In genomic region chr11:35946766-35947165, GRCh38 we compare ENCODE assay signal across 16 cellular contexts.
"Had no signal": no experiment of that assay in that cellular context is flagged by ENCODE, and none has a peak within 500 bp of the region (broad histone marks: within the 10 kb centered on the region; RNA-seq: fewer than 3 reads in every experiment).

No MANE protein-coding gene starts in this region.

- H3K4me1 Mint-ChIP-seq: activated T-helper 17 cell treated with anti-CD3 and anti-CD28 coated beads, Interleukin-2, amount 50 U/mL, for 72 hours had no signal

- H3K27me3 ChIP-seq: gastrocnemius medialis, suprapubic skin, upper lobe of left lung had no signal

- H3K36me3 ChIP-seq: gastrocnemius medialis, heart right ventricle, suprapubic skin, upper lobe of left lung had no signal

- H3K4me3 ChIP-seq: gastrocnemius medialis, heart right ventricle, suprapubic skin, upper lobe of left lung had no signal

- H3K9me3 Mint-ChIP-seq: activated naive CD8-positive, alpha-beta T cell treated with anti-CD3 and anti-CD28 coated beads, Interleukin-2, amount 50 U/mL, for 24 hours; activated T-helper 17 cell treated with anti-CD3 and anti-CD28 coated beads, Interleukin-2, amount 50 U/mL, for 72 hours; naive B cell had no signal

- H3K4me3 Mint-ChIP-seq: activated naive CD8-positive, alpha-beta T cell treated with anti-CD3 and anti-CD28 coated beads, Interleukin-2, amount 50 U/mL, for 24 hours had no signal

- H3K27ac ChIP-seq: gastrocnemius medialis, heart right ventricle, suprapubic skin, upper lobe of left lung had no signal

- H3K27ac Mint-ChIP-seq: activated naive CD8-positive, alpha-beta T cell treated with anti-CD3 and anti-CD28 coated beads, Interleukin-2, amount 50 U/mL, for 24 hours; activated T-helper 17 cell treated with anti-CD3 and anti-CD28 coated beads, Interleukin-2, amount 50 U/mL, for 72 hours; naive B cell; progenitor cell of endocrine pancreas had no signal

- DNase-seq: activated CD4-positive, alpha-beta T cell treated with anti-CD3 and anti-CD28 coated beads, Interleukin-2, amount 50 U/mL, for 4 hours; activated CD4-positive, CD25-positive, alpha-beta regulatory T cell treated with anti-CD3 and anti-CD28 coated beads, Interleukin-2, amount 50 U/mL, for 72 hours; activated naive CD4-positive, alpha-beta T cell treated with Interleukin-2 at 50 U/mL for 16 hours; activated naive CD8-positive, alpha-beta T cell treated with anti-CD3 and anti-CD28 coated beads, Interleukin-2, amount 50 U/mL, for 24 hours; aorta; erythroblast; gastrocnemius medialis; heart right ventricle; naive B cell; right cardiac atrium; small intestine; stimulated activated naive CD8-positive, alpha-beta T cell treated with anti-CD3 and anti-CD28 coated beads, Interleukin-15, Interleukin-2, amounts not matched to agents 100 U/mL and 50 U/mL, for 24 hours; upper lobe of left lung had no signal

- H3K9me3 ChIP-seq: gastrocnemius medialis, heart right ventricle, suprapubic skin, upper lobe of left lung had no signal
